8 cellular contexts compared by ENCODE assay signal in genomic region chr12:80936642-80937390, GRCh38. TPM values are rescaled to one million over a fixed set of nuclear protein-coding genes. Genes with fewer than 3 reads are reported as not detected.
DNase-seq lines count a peak whose midpoint lies in the region; ATAC-seq, FAIRE-seq and TF ChIP-seq lines count a peak whose summit lies in the region.

No MANE protein-coding gene starts in this region.

- H3K4me3 ChIP-seq in cardiac fibroblast (replicated peaks in 1 of 2; ENCODE audit: low read depth in 2 of 2, low read length in 2 of 2) (peak overlapping the region; percentile 72 to 76), keratinocyte (ENCODE audit: control insufficient read depth in 2 of 3, extremely low read depth in 1 of 3, insufficient read depth in 2 of 3, low read depth in 1 of 3, low read length in 3 of 3) (peak overlapping the region; percentile 31 to 67 (median 61)), smooth muscle cell (peak overlapping the region; percentile 71)

- H3K9me3 ChIP-seq in keratinocyte (ENCODE audit: control insufficient read depth, low read depth, low read length) (no peaks in the 10 kb centered on the region), smooth muscle cell (replicated peaks; ENCODE audit: low read depth) (no peaks in the 10 kb centered on the region)

- H4K20me1 ChIP-seq in keratinocyte (ENCODE audit: control insufficient read depth, extremely low read depth, insufficient read depth, low read length): no peaks in the 10 kb centered on the region
- no peaks in the 10 kb centered on the region for H4K20me1 ChIP-seq in smooth muscle cell (ENCODE audit: low read depth)

- peak overlapping the region; percentile 6 for H3K27ac Mint-ChIP-seq in activated naive CD8-positive, alpha-beta T cell treated with anti-CD3 and anti-CD28 coated beads, Interleukin-2, amount 10 ng/mL, durations not matched to agents 7 days and 5 days
- H3K27ac Mint-ChIP-seq in activated naive CD8-positive, alpha-beta T cell treated with anti-CD3 and anti-CD28 coated beads, Interleukin-2, amount 50 U/mL, for 24 hours: no peak overlapping the region

- no peaks in the 10 kb centered on the region for H3F3A ChIP-seq in smooth muscle cell (ENCODE audit: low read depth)

- no peaks in the 10 kb centered on the region for H3K36me3 ChIP-seq in keratinocyte (ENCODE audit: control insufficient read depth in 2 of 2, extremely low read depth in 1 of 2, insufficient read depth in 2 of 2, low read length in 2 of 2)
- no peaks in the 10 kb centered on the region for H3K36me3 ChIP-seq in smooth muscle cell (ENCODE audit: low read depth)

- no peaks in the 10 kb centered on the region for H3K36me3 Mint-ChIP-seq in activated naive CD8-positive, alpha-beta T cell treated with anti-CD3 and anti-CD28 coated beads, Interleukin-2, amount 10 ng/mL, durations not matched to agents 7 days and 5 days
- no peaks in the 10 kb centered on the region for H3K36me3 Mint-ChIP-seq in activated naive CD8-positive, alpha-beta T cell treated with anti-CD3 and anti-CD28 coated beads, Interleukin-2, amount 50 U/mL, for 24 hours (ENCODE audit: low read depth)

- dilution Hi-C loops in keratinocyte (cut with MboI; ENCODE audit: extremely low pct_ligation_motif_present, low sequenced_read_pairs): no loop called here

- DNase-seq in activated naive CD8-positive, alpha-beta T cell treated with anti-CD3 and anti-CD28 coated beads, Interleukin-2, amount 10 ng/mL, durations not matched to agents 7 days and 5 days: peak; percentile 31
- no peak for DNase-seq in activated naive CD8-positive, alpha-beta T cell treated with anti-CD3 and anti-CD28 coated beads, Interleukin-2, amount 50 U/mL, for 24 hours
- peak; percentile 75 to 96 (median 94) for DNase-seq in NCI-H1417 (lab: John Stamatoyannopoulos, UW)
- DNase-seq in cardiac fibroblast (ENCODE audit: low read depth in 2 of 2): peak; percentile 52 to 55
- DNase-seq in keratinocyte (ENCODE audit: low read depth, low spot score): no peak
- peak; percentile 39 for DNase-seq in smooth muscle cell (lab: John Stamatoyannopoulos, UW; ENCODE audit: unreplicated experiment)
- DNase-seq in GM19239 (ENCODE audit: insufficient read length, low spot score): no peak

- POLR2A ChIA-PET in activated naive CD8-positive, alpha-beta T cell treated with anti-CD3 and anti-CD28 coated beads, Interleukin-2, amount 10 ng/mL, durations not matched to agents 7 days and 5 days (lab: Charles Lee): no interaction called here

- no peaks in the 10 kb centered on the region for H3K9me1 ChIP-seq in keratinocyte (ENCODE audit: control insufficient read depth, extremely low read depth, insufficient read depth, low read length)

- H3K27me3 ChIP-seq in keratinocyte (ENCODE audit: control insufficient read depth, extremely low read depth, insufficient read depth, low read length) (peaks cover 28% of the 10 kb centered on the region), smooth muscle cell (ENCODE audit: low read depth) (peaks cover 30% of the 10 kb centered on the region)

- peaks cover 2% of the 10 kb centered on the region for H3K9me3 Mint-ChIP-seq in activated naive CD8-positive, alpha-beta T cell treated with anti-CD3 and anti-CD28 coated beads, Interleukin-2, amount 10 ng/mL, durations not matched to agents 7 days and 5 days
- H3K9me3 Mint-ChIP-seq in activated naive CD8-positive, alpha-beta T cell treated with anti-CD3 and anti-CD28 coated beads, Interleukin-2, amount 50 U/mL, for 24 hours: peaks cover 6% of the 10 kb centered on the region

- peaks cover 3% of the 10 kb centered on the region for H3K4me1 Mint-ChIP-seq in activated naive CD8-positive, alpha-beta T cell treated with anti-CD3 and anti-CD28 coated beads, Interleukin-2, amount 10 ng/mL, durations not matched to agents 7 days and 5 days
- H3K4me1 Mint-ChIP-seq in activated naive CD8-positive, alpha-beta T cell treated with anti-CD3 and anti-CD28 coated beads, Interleukin-2, amount 50 U/mL, for 24 hours: no peaks in the 10 kb centered on the region

- peak overlapping the region; percentile 78 for H2AFZ ChIP-seq in keratinocyte (ENCODE audit: control insufficient read depth, low read length)
- H2AFZ ChIP-seq in smooth muscle cell (ENCODE audit: low read depth): peak overlapping the region; percentile 97

- H3K27me3 Mint-ChIP-seq in activated naive CD8-positive, alpha-beta T cell treated with anti-CD3 and anti-CD28 coated beads, Interleukin-2, amount 10 ng/mL, durations not matched to agents 7 days and 5 days: peaks cover 34% of the 10 kb centered on the region
- peaks cover 32% of the 10 kb centered on the region for H3K27me3 Mint-ChIP-seq in activated naive CD8-positive, alpha-beta T cell treated with anti-CD3 and anti-CD28 coated beads, Interleukin-2, amount 50 U/mL, for 24 hours

- H3K79me2 ChIP-seq in keratinocyte (ENCODE audit: control insufficient read depth, insufficient read depth, low read length): no peaks in the 10 kb centered on the region
- H3K79me2 ChIP-seq in smooth muscle cell (ENCODE audit: low read depth): no peaks in the 10 kb centered on the region

- H3K4me1 ChIP-seq in keratinocyte (ENCODE audit: control insufficient read depth, extremely low read depth, insufficient read depth, low read length) (peaks cover 7% of the 10 kb centered on the region), smooth muscle cell (ENCODE audit: low read depth) (peaks cover 7% of the 10 kb centered on the region)

- H3K4me2 ChIP-seq in keratinocyte (ENCODE audit: control insufficient read depth, extremely low read depth, insufficient read depth, low read depth, low read length) (peak overlapping the region; percentile 87), smooth muscle cell (peak overlapping the region; percentile 91)

- peak; percentile 36 for ATAC-seq in activated naive CD8-positive, alpha-beta T cell treated with anti-CD3 and anti-CD28 coated beads, Interleukin-2, amount 10 ng/mL, durations not matched to agents 7 days and 5 days (ENCODE audit: low read depth)
- ATAC-seq in activated naive CD8-positive, alpha-beta T cell treated with anti-CD3 and anti-CD28 coated beads, Interleukin-2, amount 50 U/mL, for 24 hours: no peak
- peak; percentile 49 for ATAC-seq in HG02571 (IDR thresholded peaks at IDR 0.05; ENCODE audit: unreplicated experiment)

- WGBS in smooth muscle cell (ENCODE audit: low lambda C conversion rate): 1% methylated on average over 55 of the region's 67 CpGs

- TF ChIP-seq CTCF in cardiac fibroblast (IDR thresholded peaks at IDR 0.05; ENCODE audit: low read depth, low read length) (no peak), keratinocyte (optimal IDR thresholded peaks at IDR 0.05 in 1 of 3, IDR thresholded peaks at IDR 0.05 in 1 of 3, conservative IDR thresholded peaks at IDR 0.05 in 1 of 3; ENCODE audit: extremely low read depth in 1 of 3, insufficient read depth in 2 of 3, low read length in 3 of 3) (no peak), smooth muscle cell (IDR thresholded peaks at IDR 0.05; ENCODE audit: borderline replicate concordance, insufficient read depth, poor library complexity, severe bottlenecking) (no peak)

- H3K9ac ChIP-seq in keratinocyte (ENCODE audit: control insufficient read depth, extremely low read depth, insufficient read depth, low read length) (no peak overlapping the region), smooth muscle cell (ENCODE audit: low read depth) (no peak overlapping the region)

- H3K4me3 Mint-ChIP-seq in activated naive CD8-positive, alpha-beta T cell treated with anti-CD3 and anti-CD28 coated beads, Interleukin-2, amount 10 ng/mL, durations not matched to agents 7 days and 5 days: peak overlapping the region; percentile 40
- no peak overlapping the region for H3K4me3 Mint-ChIP-seq in activated naive CD8-positive, alpha-beta T cell treated with anti-CD3 and anti-CD28 coated beads, Interleukin-2, amount 50 U/mL, for 24 hours

- no peak for FAIRE-seq in keratinocyte (lab: Jason Lieb, UNC)
- no peak for FAIRE-seq in GM19239 (lab: Jason Lieb, UNC)

- H3K27ac ChIP-seq in keratinocyte (ENCODE audit: control insufficient read depth, insufficient read depth, low read length) (no peak overlapping the region), smooth muscle cell (ENCODE audit: low read depth) (no peak overlapping the region)

RNA-seq across cellular contexts. Expression of gene LIN7A, which starts 0.9 kb away (rescaled TPM):
- total RNA-seq in activated naive CD8-positive, alpha-beta T cell treated with anti-CD3 and anti-CD28 coated beads, Interleukin-2, amount 10 ng/mL, durations not matched to agents 7 days and 5 days: not detected
- not detected in 3 replicates for polyA plus RNA-seq in keratinocyte
- not detected for polyA plus RNA-seq in keratinocyte (2011; ENCODE audit: low read depth)
- polyA plus RNA-seq in keratinocyte (2011; cell fraction: cytosol; rRNA removed): not detected in 2 replicates
- not detected in 2 replicates for polyA plus RNA-seq in keratinocyte (2011; cell fraction: nucleus; rRNA removed)
- polyA plus RNA-seq in keratinocyte (2012; ENCODE audit: low replicate concordance): not detected in 2 replicates
- polyA minus RNA-seq in keratinocyte: not detected in 3 replicates
- not detected for polyA minus RNA-seq in keratinocyte (2011; cell fraction: cytosol; rRNA and poly(A)+ RNA removed)
- not detected in 2 replicates for polyA minus RNA-seq in keratinocyte (2011; cell fraction: nucleus; rRNA and poly(A)+ RNA removed)
- 3.2 and 3.8 TPM in 2 replicates for total RNA-seq in smooth muscle cell
- 2.0 and 2.2 TPM in 2 replicates for polyA plus RNA-seq in smooth muscle cell

Comparison
In these comparisons a context has a peak if more than half of its experiments do, and no peak if none do; other contexts are left out.
1. DNase-seq: peak in activated naive CD8-positive, alpha-beta T cell treated with anti-CD3 and anti-CD28 coated beads, Interleukin-2, amount 10 ng/mL, durations not matched to agents 7 days and 5 days (single experiment), NCI-H1417 (3 of 3), cardiac fibroblast (2 of 2) and smooth muscle cell (single experiment); none in activated naive CD8-positive, alpha-beta T cell treated with anti-CD3 and anti-CD28 coated beads, Interleukin-2, amount 50 U/mL, for 24 hours (single experiment), keratinocyte (single experiment) and GM19239 (single experiment).
2. Peak in every context shown above with its lines, with median percentiles within 50 percentile points of each other: H3K4me3 ChIP-seq.